Comparison of ENCODE assay signal across 2 cellular contexts in genomic region chr6:63584566-63584965, GRCh38.
TF ChIP-seq lines count a peak whose summit lies in the region.

No MANE protein-coding gene starts in this region.

TF ChIP-seq in SK-N-SH treated with all-trans-retinoic acid at 6 μM for 48 hours, 23 proteins besides CTCF, POLR2A, EP300 and RAD21 (continued from another document):
- TF ChIP-seq ISL1 (CRISPR knock-in tag; IDR thresholded peaks at IDR 0.05) (no peak), GLIS3 (CRISPR knock-in tag; IDR thresholded peaks at IDR 0.05) (no peak), BACH2 (CRISPR knock-in tag; IDR thresholded peaks at IDR 0.05; ENCODE audit: borderline replicate concordance) (no peak), CSDC2 (CRISPR knock-in tag; IDR thresholded peaks at IDR 0.05) (no peak), ZFP3 (CRISPR knock-in tag; IDR thresholded peaks at IDR 0.05) (no peak), ZC3H10 (CRISPR knock-in tag; IDR thresholded peaks at IDR 0.05) (no peak), TOX (CRISPR knock-in tag; IDR thresholded peaks at IDR 0.05; ENCODE audit: borderline replicate concordance) (no peak), ARNTL (CRISPR knock-in tag; IDR thresholded peaks at IDR 0.05; ENCODE audit: borderline replicate concordance, low read depth) (no peak), RARB (CRISPR knock-in tag; IDR thresholded peaks at IDR 0.05) (no peak), ZNF70 (CRISPR knock-in tag; IDR thresholded peaks at IDR 0.05) (no peak), PATZ1 (CRISPR knock-in tag; IDR thresholded peaks at IDR 0.05; ENCODE audit: borderline replicate concordance) (no peak), CREB5 (CRISPR knock-in tag; IDR thresholded peaks at IDR 0.05; ENCODE audit: low read depth) (no peak), ESRRG (CRISPR knock-in tag; IDR thresholded peaks at IDR 0.05) (no peak), POU6F1 (CRISPR knock-in tag; IDR thresholded peaks at IDR 0.05; ENCODE audit: borderline replicate concordance, low read depth) (no peak), PPARA (CRISPR knock-in tag; IDR thresholded peaks at IDR 0.05; ENCODE audit: borderline replicate concordance) (no peak), TCF4 (CRISPR knock-in tag; IDR thresholded peaks at IDR 0.05; ENCODE audit: borderline replicate concordance) (no peak), SNAI2 (CRISPR knock-in tag; IDR thresholded peaks at IDR 0.05) (no peak)

TF ChIP-seq in SK-N-SH, 30 proteins besides CTCF, POLR2A, EP300 and RAD21 (continued from another document):
- TF ChIP-seq SMC3 (IDR thresholded peaks at IDR 0.05; ENCODE audit: low read depth, low read length), result no peak
- TF ChIP-seq USF1 (IDR thresholded peaks at IDR 0.05; ENCODE audit: borderline replicate concordance, low read depth), result no peak
- no peak for TF ChIP-seq FOXJ3 (CRISPR knock-in tag; IDR thresholded peaks at IDR 0.05)
- no peak for TF ChIP-seq IRF3 (IDR thresholded peaks at IDR 0.05; ENCODE audit: low read depth, low read length)
- TF ChIP-seq RXRA (IDR thresholded peaks at IDR 0.05; ENCODE audit: borderline replicate concordance, low read depth), result no peak
- TF ChIP-seq NFIC (IDR thresholded peaks at IDR 0.05; ENCODE audit: borderline replicate concordance), result no peak
- no peak for TF ChIP-seq MEF2A (IDR thresholded peaks at IDR 0.05; ENCODE audit: borderline replicate concordance, low read depth)
- TF ChIP-seq ZBTB33 (IDR thresholded peaks at IDR 0.05; ENCODE audit: borderline replicate concordance, low read depth), result no peak
